In the genomic region with DNA sequence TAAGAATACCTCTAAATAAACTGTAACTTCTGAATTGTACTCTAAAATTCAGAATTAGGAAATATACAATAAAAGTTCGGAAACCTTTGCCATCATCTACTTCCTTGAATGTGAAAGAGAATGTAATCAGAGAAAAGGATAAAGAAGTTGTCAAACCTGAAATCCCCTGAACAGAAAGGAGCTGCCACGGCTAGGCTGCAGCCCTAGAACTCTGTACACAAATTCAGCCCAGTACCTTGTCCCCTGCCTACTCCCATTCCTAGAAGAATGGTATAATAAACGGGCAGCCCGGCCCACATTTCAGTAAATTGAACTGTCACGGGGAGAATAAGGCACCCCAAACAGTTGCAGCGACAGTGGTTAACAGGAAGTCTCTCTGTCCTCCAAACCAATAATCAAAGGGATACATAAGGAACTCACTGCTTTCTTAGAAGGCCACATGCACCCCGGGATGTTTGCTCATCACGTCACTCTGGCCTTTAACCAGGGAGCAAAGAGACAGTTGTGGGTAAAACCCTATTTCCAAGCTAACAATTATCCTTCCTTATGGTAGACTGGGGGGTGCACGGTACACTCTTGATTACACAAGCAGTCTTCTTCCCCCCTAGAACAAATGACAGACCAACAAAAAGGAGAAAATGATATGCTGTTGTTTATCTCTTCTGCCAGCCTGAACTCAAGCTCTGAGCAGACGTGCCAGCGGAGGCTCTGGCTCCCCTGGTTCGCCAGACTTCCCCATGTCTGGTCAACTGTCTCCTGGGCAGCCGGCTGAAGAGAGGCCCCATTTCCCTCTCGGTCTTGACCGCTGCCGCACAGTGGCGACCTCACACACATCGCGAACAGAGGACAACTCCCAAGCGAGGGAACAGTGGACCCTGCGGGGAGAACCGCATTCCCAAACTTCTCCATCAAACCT, we compare ENCODE assay signal across 8 cellular contexts. TPM values are rescaled to one million over a fixed set of nuclear protein-coding genes. Genes with fewer than 3 reads are reported as not detected.
DNase-seq lines count a peak whose midpoint lies in the region; ATAC-seq and TF ChIP-seq lines count a peak whose summit lies in the region.

No MANE protein-coding gene starts in this region.

- H3K4me2 ChIP-seq in OCI-LY7 (ENCODE audit: low read length): peak overlapping the region; percentile 99

- peaks cover 2% of the 10 kb centered on the region for H3K36me3 Mint-ChIP-seq in activated naive CD8-positive, alpha-beta T cell treated with anti-CD3 and anti-CD28 coated beads for 36 hours

- no peaks in the 10 kb centered on the region for H3K9me2 ChIP-seq in OCI-LY7 (ENCODE audit: insufficient read depth, low read length)

- H2AFZ ChIP-seq in OCI-LY7 (ENCODE audit: low read length): peak overlapping the region; percentile 67; the same call in 1 of the 2 replicates
- peak overlapping the region; percentile 82 for H2AFZ ChIP-seq in neuron (ENCODE audit: low read depth, low read length)

- no peaks in the 10 kb centered on the region; the same call in 1 of the 2 replicates for H3K79me2 ChIP-seq in OCI-LY7 (ENCODE audit: insufficient read depth, low read depth, low read length)

- peak overlapping the region; percentile 84 for H3K4me3 Mint-ChIP-seq in activated naive CD8-positive, alpha-beta T cell treated with anti-CD3 and anti-CD28 coated beads for 36 hours

- no peaks in the 10 kb centered on the region for H4K20me1 ChIP-seq in OCI-LY7 (ENCODE audit: insufficient read depth, low read length)

- no peaks in the 10 kb centered on the region for H3K27me3 ChIP-seq in neuron (ENCODE audit: insufficient read depth, low read length)

- peaks cover 29% of the 10 kb centered on the region for H3K4me1 ChIP-seq in OCI-LY7 (ENCODE audit: insufficient read depth, low read length, poor library complexity, severe bottlenecking)
- peaks cover 15% of the 10 kb centered on the region for H3K4me1 ChIP-seq in neuron (ENCODE audit: insufficient read depth, low read length)

- BruUV-seq in OCI-LY7 (replicated peaks; lab: Mats Ljungman, UMichigan): no TSS peak

- H3K9me3 ChIP-seq in OCI-LY7 (ENCODE audit: low read length): no peaks in the 10 kb centered on the region
- no peaks in the 10 kb centered on the region for H3K9me3 ChIP-seq in neuron (ENCODE audit: low read length)

- H3K27ac ChIP-seq in OCI-LY7 (ENCODE audit: low read depth, low read length, poor library complexity, severe bottlenecking): no peak overlapping the region

- peaks cover 54% of the 10 kb centered on the region for H3K4me1 Mint-ChIP-seq in activated naive CD8-positive, alpha-beta T cell treated with anti-CD3 and anti-CD28 coated beads for 36 hours

- intact Hi-C loops in OCI-LY7 (cut with micrococcal nuclease; ENCODE audit: unreplicated experiment) (loop anchor here (2.0 to 5.0 kb wide), 4 partner anchors 31 to 107 kb away; a partner anchor contains a TSS), Right ventricle myocardium inferior (cut with DNase I) (loop anchor here (5.0 kb wide), 1 partner anchor 106 kb away; a partner anchor contains a TSS)

- no peaks in the 10 kb centered on the region for H3K27me3 Mint-ChIP-seq in activated naive CD8-positive, alpha-beta T cell treated with anti-CD3 and anti-CD28 coated beads for 36 hours

- peak overlapping the region; percentile 89 for H3K27ac Mint-ChIP-seq in activated naive CD8-positive, alpha-beta T cell treated with anti-CD3 and anti-CD28 coated beads for 36 hours

- ATAC-seq in Right ventricle myocardium inferior: peak; percentile 63
- ATAC-seq in HG03565 (IDR thresholded peaks at IDR 0.05; ENCODE audit: unreplicated experiment): no peak
- no peak for ATAC-seq in GM21786 (IDR thresholded peaks at IDR 0.05; ENCODE audit: unreplicated experiment)

- DNase-seq in ELF-1 (ENCODE audit: low read depth, low spot score) (peak; percentile 27), HCEC 1CT (peak; percentile 47), OCI-LY7 (ENCODE audit: low spot score) (peak; percentile 18), Right ventricle myocardium inferior (ENCODE audit: missing footprints) (peak; percentile 80)
- DNase-seq in activated naive CD8-positive, alpha-beta T cell treated with anti-CD3 and anti-CD28 coated beads for 36 hours: peak; percentile 29

- CTCF ChIA-PET in OCI-LY7 (lab: Charles Lee; ENCODE audit: unreplicated experiment): no interaction called here

- no peak for TF ChIP-seq CTCF in OCI-LY7 (conservative IDR thresholded peaks at IDR 0.05; ENCODE audit: low read length)

- H3K4me3 ChIP-seq in OCI-LY7 (ENCODE audit: low read depth, low read length, poor library complexity, severe bottlenecking) (peak overlapping the region; percentile 85), neuron (ENCODE audit: low read length) (peak overlapping the region; percentile 83)

- H3K9me3 Mint-ChIP-seq in activated naive CD8-positive, alpha-beta T cell treated with anti-CD3 and anti-CD28 coated beads for 36 hours: no peaks in the 10 kb centered on the region

- POLR2A ChIA-PET in OCI-LY7 (lab: Charles Lee): interaction anchor here (0.7 kb wide), 1 partner anchor 108 kb away, joined by 3 read pairs; no protein-coding TSS in a partner anchor

- H3K36me3 ChIP-seq in OCI-LY7 (ENCODE audit: insufficient read depth, low read length) (no peaks in the 10 kb centered on the region), neuron (ENCODE audit: insufficient read depth, low read length) (no peaks in the 10 kb centered on the region)

RNA-seq across cellular contexts. Expression of a gene that starts 24.5 kb away (rescaled TPM):
- total RNA-seq in OCI-LY7 (2014; rRNA removed; shearing (Covaris generic)): 15.6 and 20.6 TPM in 2 replicates
- total RNA-seq in OCI-LY7 (2022): 11.2 and 16.1 TPM in 2 replicates
- 10 to 100 TPM in 1 of 2 experiments, 1 to 10 TPM in 1; 9.6 to 10.3 TPM for total RNA-seq in activated naive CD8-positive, alpha-beta T cell treated with anti-CD3 and anti-CD28 coated beads for 36 hours
- 11.2 TPM for total RNA-seq in Right ventricle myocardium inferior

RNA-seq across cellular contexts. Expression of a gene that starts 31.7 kb away (rescaled TPM):
- total RNA-seq in OCI-LY7 (2014; rRNA removed; shearing (Covaris generic)): 18.9 and 22.4 TPM in 2 replicates
- total RNA-seq in OCI-LY7 (2022) (35.0 and 40.6 TPM in 2 replicates), Right ventricle myocardium inferior (4.8 TPM)
- 10 to 100 TPM; 25.8 to 30.8 TPM for total RNA-seq in activated naive CD8-positive, alpha-beta T cell treated with anti-CD3 and anti-CD28 coated beads for 36 hours

RNA-seq across cellular contexts. Expression of a gene that starts 33.4 kb away (rescaled TPM):
- not detected in 2 replicates for total RNA-seq in OCI-LY7 (2014; rRNA removed; shearing (Covaris generic))
- total RNA-seq in OCI-LY7 (2022): not detected in 2 replicates
- not detected for total RNA-seq in activated naive CD8-positive, alpha-beta T cell treated with anti-CD3 and anti-CD28 coated beads for 36 hours
- not detected for total RNA-seq in Right ventricle myocardium inferior

RNA-seq across cellular contexts. Expression of a gene that starts 54.1 kb away (rescaled TPM):
- 30.3 and 32.2 TPM in 2 replicates for total RNA-seq in OCI-LY7 (2014; rRNA removed; shearing (Covaris generic))
- total RNA-seq in OCI-LY7 (2022) (26.7 and 34.1 TPM in 2 replicates), Right ventricle myocardium inferior (3.1 TPM)
- total RNA-seq in activated naive CD8-positive, alpha-beta T cell treated with anti-CD3 and anti-CD28 coated beads for 36 hours: 10 to 100 TPM; 59.9 to 61.8 TPM

RNA-seq across cellular contexts. Expression of a gene that starts 59.6 kb away (rescaled TPM):
- total RNA-seq in OCI-LY7 (2014; rRNA removed; shearing (Covaris generic)): not detected in 2 replicates
- total RNA-seq in OCI-LY7 (2022): not detected in 2 replicates
- total RNA-seq in activated naive CD8-positive, alpha-beta T cell treated with anti-CD3 and anti-CD28 coated beads for 36 hours: under 1 TPM; 0.06 to 0.10 TPM
- 223 TPM for total RNA-seq in Right ventricle myocardium inferior

Comparison
In these comparisons a context has a peak if more than half of its experiments do, and no peak if none do; other contexts are left out.
1. DNase-seq: peak in every context shown above with its lines; median percentile 80 in Right ventricle myocardium inferior; 47 in HCEC 1CT; 29 in activated naive CD8-positive, alpha-beta T cell treated with anti-CD3 and anti-CD28 coated beads for 36 hours; 27 in ELF-1; 18 in OCI-LY7.